21 cellular contexts compared by ENCODE assay signal in the genomic region with DNA sequence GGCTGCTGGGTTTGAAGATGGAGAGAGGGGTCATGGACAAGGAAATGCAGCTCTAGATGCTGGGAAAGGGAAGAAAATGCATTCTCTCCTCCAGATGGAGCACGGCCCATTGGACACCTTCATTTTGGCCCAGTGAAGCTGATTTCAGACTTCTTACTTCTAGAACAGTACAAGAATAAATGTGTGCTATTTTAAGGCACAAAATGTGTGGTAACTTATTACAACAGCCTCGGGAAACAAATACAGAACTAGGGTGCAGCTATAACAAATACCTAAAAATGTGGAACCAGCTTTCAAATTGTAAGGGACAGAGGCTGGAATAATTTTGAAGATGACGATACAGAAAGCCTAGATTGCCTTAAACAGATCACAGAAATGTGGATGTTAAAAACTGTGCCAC.
"Had no signal": no experiment of that assay in that cellular context is flagged by ENCODE, and none has a peak within 500 bp of the region (broad histone marks: within the 10 kb centered on the region; RNA-seq: fewer than 3 reads in every experiment).

No MANE protein-coding gene starts in this region.

- ATAC-seq: activated CD4-positive, alpha-beta T cell treated with anti-CD3 and anti-CD28 coated beads for 36 hours; body of pancreas; naive thymus-derived CD8-positive, alpha-beta T cell; pancreas; right lobe of liver; WTC11 had no signal

- H3K4me1 ChIP-seq: body of pancreas, pancreas, right lobe of liver, testis had no signal

- H3K9me3 ChIP-seq: body of pancreas, lower lobe of right lung, pancreas, right lobe of liver, testis had no signal

- H3K27me3 ChIP-seq: body of pancreas, pancreas, right lobe of liver, testis had no signal

- DNase-seq: activated CD4-positive, alpha-beta memory T cell treated with anti-CD3 and anti-CD28 coated beads for 36 hours; activated CD4-positive, alpha-beta T cell treated with anti-CD3 and anti-CD28 coated beads for 36 hours; activated naive CD4-positive, alpha-beta T cell; activated naive CD8-positive, alpha-beta T cell treated with anti-CD3 and anti-CD28 coated beads, Interleukin-2, amount 10 ng/mL, durations not matched to agents 7 days and 5 days; amygdala; body of pancreas; caudate nucleus; cortex of kidney; effector CD4-positive, alpha-beta T cell; hippocampal formation; left cardiac atrium; lower lobe of right lung; naive thymus-derived CD8-positive, alpha-beta T cell; pancreas; right lobe of liver; small intestine; stimulated activated CD4-positive, alpha-beta T cell treated with anti-CD3 and anti-CD28 coated beads, Interleukin-15, amount 100 ng/mL, for 24 hours; stimulated activated CD4-positive, alpha-beta T cell treated with anti-CD3 and anti-CD28 coated beads, Interleukin-2, amount 100 ng/mL, for 48 hours; T-helper 2 cell; testis had no signal

- H3K27ac ChIP-seq: body of pancreas, lower lobe of right lung, pancreas, right lobe of liver, testis had no signal

- H3K4me3 ChIP-seq: body of pancreas, lower lobe of right lung, pancreas, right lobe of liver, testis had no signal

- H3K36me3 ChIP-seq: lower lobe of right lung, pancreas, right lobe of liver had no signal
